In genomic region chr14:100665518-100666032, GRCh38 we compare ENCODE assay signal across 17 cellular contexts.
DNase-seq lines count a peak whose midpoint lies in the region; ATAC-seq, FAIRE-seq and TF ChIP-seq lines count a peak whose summit lies in the region.
"Had no signal": no experiment of that assay in that cellular context is flagged by ENCODE, and none has a peak within 500 bp of the region (broad histone marks: within the 10 kb centered on the region; RNA-seq: fewer than 3 reads in every experiment).

No MANE protein-coding gene starts in this region.

- no peak for FAIRE-seq in A549 (lab: Jason Lieb, UNC)
- FAIRE-seq: GM12891 had no signal

- peak; percentile 33 to 45 for ATAC-seq in A549
- ATAC-seq in Panc1: peak; percentile 9; the same call in 1 of the 2 replicates
- ATAC-seq in esophagus mucosa: peak; percentile 46
- ATAC-seq in GM19351 (IDR thresholded peaks at IDR 0.05; ENCODE audit: unreplicated experiment): no peak
- ATAC-seq: activated naive CD8-positive, alpha-beta T cell treated with anti-CD3 and anti-CD28 coated beads, Interleukin-2, amount 50 U/mL, for 24 hours; left lung had no signal

- POLR2A ChIA-PET in A549 (lab: Yijun Ruan, JAX): no interaction called here
- POLR2A ChIA-PET in Panc1 (lab: Charles Lee): no interaction called here

- H3K9me3 ChIP-seq in A549 (no peaks in the 10 kb centered on the region), Panc1 (ENCODE audit: control insufficient read depth, insufficient read depth, low read depth, low read length) (no peaks in the 10 kb centered on the region), muscle layer of colon (ENCODE audit: low read length) (no peaks in the 10 kb centered on the region)
- H3K9me3 ChIP-seq: left lung had no signal

- no peak overlapping the region for H3K9ac ChIP-seq in muscle layer of colon (ENCODE audit: low read length)

- H3K4me3 ChIP-seq in A549: no peak overlapping the region
- no peak overlapping the region for H3K4me3 ChIP-seq in Panc1 (ENCODE audit: low read depth in 2 of 2, low read length in 2 of 2)
- no peak overlapping the region for H3K4me3 ChIP-seq in muscle layer of colon (ENCODE audit: low read depth in 1 of 2, low read length in 2 of 2)
- H3K4me3 ChIP-seq: left lung had no signal

- H3K27me3 ChIP-seq in Panc1 (ENCODE audit: control insufficient read depth, insufficient read depth, low read length) (no peaks in the 10 kb centered on the region), muscle layer of colon (ENCODE audit: control insufficient read depth in 1 of 2, insufficient read depth in 2 of 2, low read length in 2 of 2) (peaks cover 0 to 10% of the 10 kb centered on the region in 2 donors)

- peaks cover 27% of the 10 kb centered on the region for H3K4me1 ChIP-seq in A549
- H3K4me1 ChIP-seq in Panc1 (ENCODE audit: control insufficient read depth, insufficient read depth, low read length): peaks cover 34% of the 10 kb centered on the region
- peaks cover 8% of the 10 kb centered on the region for H3K4me1 ChIP-seq in muscle layer of colon (ENCODE audit: insufficient read depth, low read length)

- TF ChIP-seq RAD21 in A549 (conservative IDR thresholded peaks at IDR 0.05 in 1 of 2, IDR thresholded peaks at IDR 0.05 in 1 of 2): no peak; a peak in 1 of 5 replicates

- intact Hi-C loops in Panc1 (cut with micrococcal nuclease; ENCODE audit: unreplicated experiment): loop anchor here (5.0 kb wide), 1 partner anchor 162 kb away; the partner anchor contains the start of gene MEG3

- peak overlapping the region; percentile 42 for H3K4me2 ChIP-seq in A549

- TF ChIP-seq EP300 in A549 (IDR thresholded peaks at IDR 0.05): no peak; a peak in 1 of 5 replicates

- DNase-seq in A549 (ENCODE audit: low read depth in 1 of 2, low spot score in 1 of 2) (peak in 1 of 2 experiments; percentile 37), Panc1 (ENCODE audit: low read depth, low spot score) (no peak), NCI-H748 treated with DMSO at 0.1 percent for 48 hours (lab: John Stamatoyannopoulos, UW) (no peak), MV-4-11 (lab: John Stamatoyannopoulos, UW) (no peak), islet precursor cell (no peak)
- DNase-seq: activated CD8-positive, alpha-beta memory T cell treated with anti-CD3 and anti-CD28 coated beads, Interleukin-2, amount 50 U/mL, for 4 hours; activated naive CD8-positive, alpha-beta T cell treated with anti-CD3 and anti-CD28 coated beads, Interleukin-2, amount 50 U/mL, for 24 hours; DMS79; H7; left lung; NCI-H1048; NCI-H510A; stimulated activated CD4-positive, alpha-beta T cell treated with anti-CD3 and anti-CD28 coated beads, Interleukin-2, amount 100 ng/mL, for 24 hours had no signal

- in situ Hi-C loops in Panc1 (cut with HindIII; ENCODE audit: low pct_unique_long_range_greater_than_20kb, low sequenced_read_pairs): no loop called here

- TF ChIP-seq CTCF in A549 (IDR thresholded peaks at IDR 0.05): no peak
- no peak for TF ChIP-seq CTCF in Panc1 (IDR thresholded peaks at IDR 0.05)

- H3K27ac ChIP-seq in A549 (peak overlapping the region; percentile 54 to 56; a peak in 5 of 6 replicates), Panc1 (ENCODE audit: low read length) (peak overlapping the region; percentile 48; the same call in 1 of the 2 replicates), muscle layer of colon (ENCODE audit: low read depth, low read length) (peak overlapping the region; percentile 23)
- H3K27ac ChIP-seq: left lung had no signal

- TF ChIP-seq POLR2A in A549 (IDR thresholded peaks at IDR 0.05; ENCODE audit: low read length): no peak

- CTCF ChIA-PET in A549 (lab: Yijun Ruan, JAX): interaction anchor here (1.0 to 31.4 kb wide), 8 partner anchors 8 to 998 kb away, joined by 4 to 602 read pairs (median 14); no protein-coding TSS in a partner anchor
- CTCF ChIA-PET in Panc1 (lab: Charles Lee): interaction anchor here (0.6 kb wide), 1 partner anchor 9 kb away, joined by 4 read pairs; no protein-coding TSS in a partner anchor

- no peaks in the 10 kb centered on the region for H3K36me3 ChIP-seq in Panc1 (ENCODE audit: control insufficient read depth, insufficient read depth, low read length)
- no peaks in the 10 kb centered on the region for H3K36me3 ChIP-seq in muscle layer of colon (ENCODE audit: insufficient read depth, low read length)
- H3K36me3 ChIP-seq: left lung had no signal

- no TSS peak for BruUV-seq in Panc1 (replicated peaks; lab: Mats Ljungman, UMichigan)

- WGBS in A549 (ENCODE audit: missing lambda C conversion rate): 23% methylated on average over 9 of the region's 11 CpGs

TF ChIP-seq in A549, 52 proteins besides CTCF, POLR2A, EP300 and RAD21:
- TF ChIP-seq RCOR1 (IDR thresholded peaks at IDR 0.05; ENCODE audit: low read depth, low read length) (no peak), KDM5A (IDR thresholded peaks at IDR 0.05) (no peak), CBX2 (IDR thresholded peaks at IDR 0.05; ENCODE audit: borderline replicate concordance, low read depth) (no peak), JUNB (IDR thresholded peaks at IDR 0.05) (no peak), SMC3 (IDR thresholded peaks at IDR 0.05) (0 out of 3 replicates have a peak, but pooled peaks have one; percentile 7), CEBPB (IDR thresholded peaks at IDR 0.05) (no peak), GATA3 (IDR thresholded peaks at IDR 0.05; ENCODE audit: borderline replicate concordance) (no peak), CHD4 (IDR thresholded peaks at IDR 0.05; ENCODE audit: borderline replicate concordance) (no peak), HOXB13 (CRISPR knock-in tag; IDR thresholded peaks at IDR 0.05; ENCODE audit: low read depth) (no peak), NR3C1 (IDR thresholded peaks at IDR 0.05) (no peak), PHF8 (IDR thresholded peaks at IDR 0.05; ENCODE audit: borderline replicate concordance, low read depth) (no peak), HDAC2 (IDR thresholded peaks at IDR 0.05) (no peak), RFX5 (IDR thresholded peaks at IDR 0.05) (no peak), USF2 (IDR thresholded peaks at IDR 0.05) (no peak), EHF (CRISPR knock-in tag; IDR thresholded peaks at IDR 0.05) (no peak), NPAS2 (CRISPR knock-in tag; IDR thresholded peaks at IDR 0.05; ENCODE audit: borderline replicate concordance) (no peak), JUN (IDR thresholded peaks at IDR 0.05) (no peak), FOSL2 (IDR thresholded peaks at IDR 0.05) (peak; percentile 37; the same call in 1 of the 2 replicates), FOSL2 (CRISPR knock-in tag; IDR thresholded peaks at IDR 0.05) (no peak), MYC (IDR thresholded peaks at IDR 0.05; ENCODE audit: borderline replicate concordance, low read length) (no peak), E2F6 (IDR thresholded peaks at IDR 0.05; ENCODE audit: borderline replicate concordance, low read depth) (0 out of 2 replicates have a peak, but pooled peaks have one; percentile 20)
